Comparison of ENCODE assay signal across 8 cellular contexts in the genomic region with DNA sequence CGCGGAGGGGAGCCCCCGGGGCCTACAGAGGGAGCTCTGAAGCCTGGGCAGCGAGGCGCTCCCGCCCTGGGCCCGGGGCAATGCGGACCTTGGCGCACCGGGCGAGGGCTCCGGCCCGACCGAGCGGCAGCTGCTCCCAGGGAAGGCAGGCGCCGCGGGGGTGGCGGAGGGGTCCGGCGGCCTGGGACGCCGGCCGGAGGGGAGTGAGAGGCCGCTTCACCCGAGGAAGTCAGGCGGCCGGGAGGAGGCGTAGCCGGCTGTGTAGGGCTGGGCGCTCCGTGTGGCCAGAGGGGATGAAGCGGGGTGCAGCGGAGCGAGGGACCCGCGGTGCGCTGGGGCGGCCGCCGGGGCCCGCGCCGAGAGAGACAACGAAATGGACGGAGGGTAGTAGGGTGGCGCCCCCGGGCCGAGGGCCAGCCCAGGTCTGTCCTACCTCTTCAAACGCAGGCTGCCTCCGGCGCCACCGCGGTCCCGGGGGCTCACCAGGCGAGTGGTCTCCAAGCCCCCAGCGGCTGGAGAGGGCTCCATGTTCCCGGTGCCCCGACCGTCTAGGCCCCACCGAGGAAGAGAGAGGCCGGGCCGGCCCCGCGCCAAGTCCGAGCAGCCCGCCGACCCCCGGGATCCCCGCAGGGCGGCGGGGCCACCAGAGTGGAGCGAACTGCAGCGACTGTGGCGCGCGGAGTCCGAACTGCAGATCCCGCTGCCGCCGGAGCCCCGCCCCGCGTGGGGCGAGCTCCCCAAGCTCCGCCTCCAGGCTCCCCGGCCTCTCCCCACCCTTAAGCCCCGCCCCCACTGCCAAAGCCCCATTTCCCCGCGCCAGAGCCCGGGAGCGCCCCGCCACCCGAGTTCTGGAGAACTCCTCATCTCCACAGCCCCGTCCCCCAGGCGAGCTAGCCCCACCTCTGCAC. TPM values are rescaled to one million over a fixed set of nuclear protein-coding genes. Genes with fewer than 3 reads are reported as not detected.
A peak's percentile ranks its signal among the peaks of the same experiment; 100 is the strongest.
DNase-seq lines count a peak whose midpoint lies in the region; ATAC-seq and TF ChIP-seq lines count a peak whose summit lies in the region.

Gene SLC30A3 (minus strand): TSS at position 669 of the 908 bp plus-strand sequence. CDS start 141 bp downstream, at position 528.

- peak within 1 kb of the TSS; percentile 71 for H3K4me3 Mint-ChIP-seq in activated CD4-positive, alpha-beta T cell treated with anti-CD3 and anti-CD28 coated beads for 36 hours

- TF ChIP-seq CTCF in GM12864 (IDR thresholded peaks at IDR 0.05; ENCODE audit: low read depth, low read length, missing control alignments) (no peak), coronary artery (IDR thresholded peaks at IDR 0.05) (no peak)

- DNase-seq in GM12864 (ENCODE audit: low read depth) (no peak), M059J (ENCODE audit: low read depth) (peak; percentile 20), coronary artery (ENCODE audit: low spot score) (no peak), lung microvascular endothelial cell (ENCODE audit: low read depth in 2 of 2) (peak; percentile 27 to 87)
- DNase-seq in activated CD4-positive, alpha-beta T cell treated with anti-CD3 and anti-CD28 coated beads for 36 hours, result peak; percentile 85
- peak; percentile 46 to 61 (median 51) for DNase-seq in stimulated activated CD4-positive, alpha-beta T cell treated with anti-CD3 and anti-CD28 coated beads, TNF-alpha, amount 100 ng/mL, for 4 hours (ENCODE audit: low read depth in 3 of 3)

- peaks cover 49% of the 10 kb centered on the region for H3K27me3 Mint-ChIP-seq in activated CD4-positive, alpha-beta T cell treated with anti-CD3 and anti-CD28 coated beads for 36 hours

- peak within 1 kb of the TSS; percentile 52 for H3K27ac Mint-ChIP-seq in activated CD4-positive, alpha-beta T cell treated with anti-CD3 and anti-CD28 coated beads for 36 hours

- POLR2A ChIA-PET in activated CD4-positive, alpha-beta T cell treated with anti-CD3 and anti-CD28 coated beads for 36 hours (lab: Charles Lee), result no interaction called here

- peak within 1 kb of the TSS in 1 of 2 donors; percentile 44 for H3K27ac ChIP-seq in coronary artery

- no peaks in the 10 kb centered on the region for H3K36me3 Mint-ChIP-seq in activated CD4-positive, alpha-beta T cell treated with anti-CD3 and anti-CD28 coated beads for 36 hours (ENCODE audit: low read depth)

- no peaks in the 10 kb centered on the region for H3K9me3 Mint-ChIP-seq in activated CD4-positive, alpha-beta T cell treated with anti-CD3 and anti-CD28 coated beads for 36 hours (ENCODE audit: low read depth)

- H3K4me3 ChIP-seq in GM12864 (ENCODE audit: low read depth, low read length) (peak within 1 kb of the TSS; percentile 49), coronary artery (peak within 1 kb of the TSS; percentile 66)

- intact Hi-C loops in activated CD4-positive, alpha-beta T cell treated with anti-CD3 and anti-CD28 coated beads for 36 hours (cut with DNase I, micrococcal nuclease), result loop anchor here (1.0 to 5.0 kb wide), 4 partner anchors 18 to 415 kb away; partner anchors contain the start of genes ATRAID (in 1 of the 2), DPYSL5 (in 1 of the 2), SLC5A6 (in 1 of the 2) and UCN (in 1 of the 2)

- peaks cover 23% of the 10 kb centered on the region for H3K4me1 Mint-ChIP-seq in activated CD4-positive, alpha-beta T cell treated with anti-CD3 and anti-CD28 coated beads for 36 hours

- ATAC-seq in activated CD4-positive, alpha-beta T cell treated with anti-CD3 and anti-CD28 coated beads for 36 hours, result peak; percentile 75
- no peak for ATAC-seq in HG02840 (IDR thresholded peaks at IDR 0.05; ENCODE audit: low FRiP score, unreplicated experiment)
- no peak for ATAC-seq in HG03457 (IDR thresholded peaks at IDR 0.05; ENCODE audit: unreplicated experiment)

- CTCF ChIA-PET in activated CD4-positive, alpha-beta T cell treated with anti-CD3 and anti-CD28 coated beads for 36 hours (lab: Charles Lee), result interaction anchor here (0.8 to 6.3 kb wide), 6 partner anchors 10 to 421 kb away, joined by 3 to 82 read pairs (median 8); partner anchors contain the start of gene TRIM54

RNA-seq across cellular contexts. Expression of gene SLC30A3, which starts in this region (rescaled TPM):
- not detected in 2 replicates for total RNA-seq in M059J (2014; rRNA removed; shearing (Covaris generic))
- total RNA-seq in activated CD4-positive, alpha-beta T cell treated with anti-CD3 and anti-CD28 coated beads for 36 hours, result under 1 TPM; 0.53 to 0.86 TPM
- total RNA-seq in lung microvascular endothelial cell, result 7.8 and 16.9 TPM in 2 replicates

Comparison
In these comparisons a context has a peak if more than half of its experiments do, and no peak if none do; other contexts are left out.
1. Peak in DNase-seq in M059J; RNA of the gene not detected or under 1 TPM.
2. Peak in DNase-seq and ATAC-seq in activated CD4-positive, alpha-beta T cell treated with anti-CD3 and anti-CD28 coated beads for 36 hours; RNA of the gene not detected or under 1 TPM.
3. DNase-seq: peak in lung microvascular endothelial cell (2 of 2) and stimulated activated CD4-positive, alpha-beta T cell treated with anti-CD3 and anti-CD28 coated beads, TNF-alpha, amount 100 ng/mL, for 4 hours (3 of 3); none in GM12864 (single experiment) and coronary artery (single experiment).